9 cellular contexts compared by ENCODE assay signal in genomic region chr18:77103181-77103875, GRCh38. TPM values are rescaled to one million over a fixed set of nuclear protein-coding genes. Genes with fewer than 3 reads are reported as not detected.
A peak's percentile ranks its signal among the peaks of the same experiment; 100 is the strongest.
DNase-seq lines count a peak whose midpoint lies in the region; ATAC-seq and TF ChIP-seq lines count a peak whose summit lies in the region.
"Had no signal": no experiment of that assay in that cellular context is flagged by ENCODE, and none has a peak within 500 bp of the region (broad histone marks: within the 10 kb centered on the region; RNA-seq: fewer than 3 reads in every experiment).

No MANE protein-coding gene starts in this region.

- H2AFZ ChIP-seq in hepatocyte, result no peak overlapping the region

- no peak overlapping the region for H3K4me3 ChIP-seq in hepatocyte
- no peak overlapping the region for H3K4me3 ChIP-seq in suprapubic skin

- POLR2A ChIA-PET in activated CD4-positive, alpha-beta T cell treated with anti-CD3 and anti-CD28 coated beads for 36 hours (lab: Charles Lee), result interaction anchor here (0.6 to 4.2 kb wide), 7 partner anchors 21 to 181 kb away, joined by 3 to 48 read pairs (median 8); no protein-coding TSS in a partner anchor

- H3K9me3 Mint-ChIP-seq in activated CD4-positive, alpha-beta T cell treated with anti-CD3 and anti-CD28 coated beads for 36 hours (ENCODE audit: low read depth), result no peaks in the 10 kb centered on the region
- peaks cover 10% of the 10 kb centered on the region for H3K9me3 Mint-ChIP-seq in activated naive CD8-positive, alpha-beta T cell (ENCODE audit: low read depth)

- H3K4me1 Mint-ChIP-seq in activated CD4-positive, alpha-beta T cell treated with anti-CD3 and anti-CD28 coated beads for 36 hours, result peaks cover 95% of the 10 kb centered on the region
- H3K4me1 Mint-ChIP-seq in activated naive CD8-positive, alpha-beta T cell (ENCODE audit: low read depth), result peaks cover 97% of the 10 kb centered on the region

- no peaks in the 10 kb centered on the region for H3K9me2 ChIP-seq in hepatocyte (replicated peaks; ENCODE audit: insufficient read depth)

- no peak for TF ChIP-seq POLR2A in suprapubic skin (IDR thresholded peaks at IDR 0.05)

- H3K4me3 Mint-ChIP-seq in activated CD4-positive, alpha-beta T cell treated with anti-CD3 and anti-CD28 coated beads for 36 hours, result no peak overlapping the region
- H3K4me3 Mint-ChIP-seq in activated naive CD8-positive, alpha-beta T cell, result peak overlapping the region; percentile 86

- no peak for DNase-seq in activated CD4-positive, alpha-beta T cell treated with anti-CD3 and anti-CD28 coated beads for 36 hours
- no peak for DNase-seq in activated CD4-positive, alpha-beta T cell treated with anti-CD3 and anti-CD28 coated beads for 48 hours
- no peak for DNase-seq in hepatocyte (ENCODE audit: low spot score)
- no peak for DNase-seq in suprapubic skin (ENCODE audit: low spot score in 2 of 2)
- DNase-seq: NCI-H446 had no signal

- H3K27me3 ChIP-seq in hepatocyte, result no peaks in the 10 kb centered on the region
- no peaks in the 10 kb centered on the region for H3K27me3 ChIP-seq in suprapubic skin

- peak overlapping the region; percentile 98 for H3K27ac Mint-ChIP-seq in activated CD4-positive, alpha-beta T cell treated with anti-CD3 and anti-CD28 coated beads for 36 hours
- peak overlapping the region; percentile 100 for H3K27ac Mint-ChIP-seq in activated naive CD8-positive, alpha-beta T cell

- H3K4me2 ChIP-seq in hepatocyte, result peak overlapping the region; percentile 50

- no peaks in the 10 kb centered on the region for H4K20me1 ChIP-seq in hepatocyte (ENCODE audit: insufficient read depth, poor library complexity, severe bottlenecking)

- H3K36me3 Mint-ChIP-seq in activated CD4-positive, alpha-beta T cell treated with anti-CD3 and anti-CD28 coated beads for 36 hours (ENCODE audit: low read depth), result peaks cover 57% of the 10 kb centered on the region
- H3K36me3 Mint-ChIP-seq in activated naive CD8-positive, alpha-beta T cell, result peaks cover 26% of the 10 kb centered on the region

- intact Hi-C loops in activated CD4-positive, alpha-beta T cell treated with anti-CD3 and anti-CD28 coated beads for 36 hours (cut with DNase I, micrococcal nuclease), result loop anchor here (2.0 to 10.0 kb wide), 4 partner anchors 41 to 729 kb away; no protein-coding TSS in a partner anchor

- TF ChIP-seq CTCF in hepatocyte (IDR thresholded peaks at IDR 0.05; ENCODE audit: poor library complexity) (no peak), suprapubic skin (IDR thresholded peaks at IDR 0.05) (no peak)

- H3K9me3 ChIP-seq in hepatocyte (ENCODE audit: low read depth) (no peaks in the 10 kb centered on the region), suprapubic skin (no peaks in the 10 kb centered on the region)

- 78% methylated on average over 16 of the region's 16 CpGs for WGBS in hepatocyte (ENCODE audit: low lambda C conversion rate, missing lambda C conversion rate)
- 78% methylated on average over 16 of the region's 16 CpGs for WGBS in suprapubic skin

- H3K4me1 ChIP-seq in hepatocyte (ENCODE audit: insufficient read depth) (peaks cover 45% of the 10 kb centered on the region), suprapubic skin (peaks cover 80% of the 10 kb centered on the region)

- H3K36me3 ChIP-seq in hepatocyte (replicated peaks; ENCODE audit: insufficient read depth, low read depth) (no peaks in the 10 kb centered on the region), suprapubic skin (no peaks in the 10 kb centered on the region)

- H3K79me2 ChIP-seq in hepatocyte, result no peaks in the 10 kb centered on the region

- CTCF ChIA-PET in activated CD4-positive, alpha-beta T cell treated with anti-CD3 and anti-CD28 coated beads for 36 hours (lab: Charles Lee), result interaction anchor here (1.2 to 3.1 kb wide), 5 partner anchors 23 to 47 kb away, joined by 5 to 21 read pairs (median 10); no protein-coding TSS in a partner anchor

- TF ChIP-seq EP300 in suprapubic skin (IDR thresholded peaks at IDR 0.05), result no peak

- H3K27me3 Mint-ChIP-seq in activated CD4-positive, alpha-beta T cell treated with anti-CD3 and anti-CD28 coated beads for 36 hours, result no peaks in the 10 kb centered on the region
- H3K27me3 Mint-ChIP-seq in activated naive CD8-positive, alpha-beta T cell, result no peaks in the 10 kb centered on the region

- ATAC-seq in activated CD4-positive, alpha-beta T cell treated with anti-CD3 and anti-CD28 coated beads for 36 hours, result no peak
- ATAC-seq in GM18498 (IDR thresholded peaks at IDR 0.05; ENCODE audit: unreplicated experiment) (no peak), GM18517 (IDR thresholded peaks at IDR 0.05; ENCODE audit: unreplicated experiment) (no peak), GM18861 (IDR thresholded peaks at IDR 0.05; ENCODE audit: unreplicated experiment) (no peak)

- H3K27ac ChIP-seq in hepatocyte, result peak overlapping the region; percentile 87
- H3K27ac ChIP-seq in suprapubic skin, result peak overlapping the region; percentile 89

RNA-seq across cellular contexts. Expression of gene MBP, which starts 29.3 kb away (rescaled TPM):
- total RNA-seq in activated CD4-positive, alpha-beta T cell treated with anti-CD3 and anti-CD28 coated beads for 36 hours, result 10 to 100 TPM; 47.0 to 65.7 TPM
- total RNA-seq in hepatocyte (21.0 and 22.1 TPM in 2 replicates), suprapubic skin (100 to 1,000 TPM in 1 of 4 donors, 10 to 100 TPM in 3; 37.0 to 100 (median 69.3) TPM)
- 21.0 and 21.6 TPM in 2 replicates for polyA plus RNA-seq in hepatocyte
